In the genomic region with DNA sequence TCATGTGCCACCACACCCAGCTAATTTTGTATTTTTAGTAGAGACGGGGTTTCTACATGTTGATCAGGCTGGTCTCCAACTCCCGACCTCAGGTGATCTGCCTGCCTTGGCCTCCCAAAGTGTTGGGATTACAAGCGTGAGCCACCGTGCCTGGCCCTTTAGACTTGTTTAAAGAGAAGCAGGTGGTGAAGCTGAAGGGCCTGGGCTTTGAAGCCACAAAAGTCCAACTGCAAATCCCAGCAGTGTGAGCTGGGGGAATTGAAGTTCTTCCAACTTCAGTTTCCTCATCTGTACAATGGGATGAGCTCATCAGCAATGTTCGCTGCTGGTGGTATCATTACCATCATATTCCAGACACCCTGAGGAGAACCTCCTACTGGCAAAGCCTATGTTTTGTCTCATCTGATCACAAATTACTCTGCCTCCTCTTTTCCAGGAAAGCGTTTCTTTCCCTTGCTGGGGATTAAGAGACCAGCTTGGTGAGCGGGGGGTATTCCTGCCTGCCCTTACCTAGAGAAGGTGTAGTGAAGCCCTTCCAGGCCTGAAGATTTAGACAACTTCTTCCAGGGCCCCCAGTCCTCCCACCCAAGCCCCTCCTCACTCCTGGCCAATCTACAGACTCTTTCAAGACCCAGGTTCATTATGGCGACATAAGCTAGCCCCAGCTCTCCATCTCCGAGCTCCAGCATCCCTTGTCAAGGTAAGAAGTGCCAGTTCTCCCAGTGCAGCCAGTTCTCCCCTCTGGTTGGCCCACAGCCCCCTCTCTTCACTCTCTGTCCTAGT, we compare ENCODE assay signal across 20 cellular contexts. TPM values are rescaled to one million over a fixed set of nuclear protein-coding genes. Genes with fewer than 3 reads are reported as not detected.
A peak's percentile ranks its signal among the peaks of the same experiment; 100 is the strongest.
DNase-seq lines count a peak whose midpoint lies in the region; ATAC-seq and TF ChIP-seq lines count a peak whose summit lies in the region.
"Had no signal": no experiment of that assay in that cellular context is flagged by ENCODE, and none has a peak within 500 bp of the region (broad histone marks: within the 10 kb centered on the region; RNA-seq: fewer than 3 reads in every experiment).

No MANE protein-coding gene starts in this region.

- no peak overlapping the region for H2AFZ ChIP-seq in PC-9

- H3K27me3 ChIP-seq in PC-9 (ENCODE audit: insufficient read depth, low read depth) (no peaks in the 10 kb centered on the region), psoas muscle (ENCODE audit: insufficient read depth in 3 of 3, low read length in 2 of 3) (no peaks in the 10 kb centered on the region)

- H3K9me2 ChIP-seq in PC-9 (ENCODE audit: insufficient read depth) = no peaks in the 10 kb centered on the region

- ATAC-seq in psoas muscle (no peak), GM21786 (IDR thresholded peaks at IDR 0.05; ENCODE audit: unreplicated experiment) (no peak), HG03354 (IDR thresholded peaks at IDR 0.05; ENCODE audit: poor library complexity, severe bottlenecking, unreplicated experiment) (no peak)
- ATAC-seq: activated CD8-positive, alpha-beta T cell treated with anti-CD3 and anti-CD28 coated beads, Interleukin-2, amount 10 ng/mL, durations not matched to agents 7 days and 5 days; CD8-positive, alpha-beta T cell had no signal

- no peak overlapping the region for H3K4me3 ChIP-seq in PC-9
- H3K4me3 ChIP-seq in psoas muscle = no peak overlapping the region
- H3K4me3 ChIP-seq: SK-N-MC had no signal

- H3K79me2 ChIP-seq in PC-9 (ENCODE audit: low read depth) = no peaks in the 10 kb centered on the region

- no peaks in the 10 kb centered on the region for H4K20me1 ChIP-seq in PC-9 (ENCODE audit: insufficient read depth)

- WGBS in psoas muscle, 3 donors = 54 to 70% (median 57%) methylated on average over 9 of the region's 9 CpGs

- CTCF ChIA-PET in PC-9 (lab: Charles Lee) = interaction anchor here (0.6 to 1.2 kb wide), 3 partner anchors 8 to 248 kb away, joined by 3 to 6 read pairs (median 4); no protein-coding TSS in a partner anchor

- intact Hi-C loops in PC-9 (cut with micrococcal nuclease; ENCODE audit: unreplicated experiment) (no loop called here), psoas muscle (cut with DNase I) (no loop called here)

- no TSS peak for BruUV-seq in PC-9 (replicated peaks; lab: Mats Ljungman, UMichigan)

- DNase-seq in Daoy (ENCODE audit: low read depth) (peak; percentile 76), PC-9 (peak in 1 of 2 experiments; percentile 15), ecto neural progenitor cell (ENCODE audit: low spot score) (peak; percentile 35), psoas muscle (no peak), GM03348 (ENCODE audit: low spot score) (no peak), GM10266 (ENCODE audit: extremely low spot score) (no peak)
- DNase-seq: activated CD4-positive, alpha-beta T cell treated with anti-CD3 and anti-CD28 coated beads for 1 hour; activated CD8-positive, alpha-beta T cell treated with anti-CD3 and anti-CD28 coated beads, Interleukin-2, amount 10 ng/mL, durations not matched to agents 7 days and 5 days; CD8-positive, alpha-beta T cell; effector CD4-positive, alpha-beta T cell; NCI-H1436; NCI-H446; NCI-H774; stimulated activated CD8-positive, alpha-beta memory T cell treated with anti-CD3 and anti-CD28 coated beads, Interleukin-4, amount 100 ng/mL, for 48 hours had no signal

- peak overlapping the region; percentile 53 for H3K4me2 ChIP-seq in PC-9

- peaks cover 41% of the 10 kb centered on the region for H3F3A ChIP-seq in PC-9 (ENCODE audit: insufficient read depth, low read depth)

- H3K4me1 ChIP-seq in PC-9 (replicated peaks; ENCODE audit: insufficient read depth) = peaks cover 61% of the 10 kb centered on the region
- H3K4me1 ChIP-seq in psoas muscle = peaks cover 80% of the 10 kb centered on the region

- TF ChIP-seq CTCF in PC-9 (conservative IDR thresholded peaks at IDR 0.05) (no peak), psoas muscle (IDR thresholded peaks at IDR 0.05) (no peak), GM10266 (IDR thresholded peaks at IDR 0.05; ENCODE audit: control insufficient read depth, insufficient read depth, low read depth, missing control alignments) (no peak)

- no peaks in the 10 kb centered on the region for H3K9me3 ChIP-seq in PC-9 (ENCODE audit: insufficient read depth, low read depth)
- H3K9me3 ChIP-seq in psoas muscle = no peaks in the 10 kb centered on the region
- H3K9me3 ChIP-seq: neutrophil had no signal

- POLR2A ChIA-PET in PC-9 (lab: Charles Lee; ENCODE audit: unreplicated experiment) = interaction anchor here (0.6 to 0.7 kb wide), 2 partner anchors 68 to 982 kb away, joined by 5 read pairs; no protein-coding TSS in a partner anchor

- peak overlapping the region; percentile 65 for H3K27ac ChIP-seq in PC-9
- H3K27ac ChIP-seq in psoas muscle = peak overlapping the region; percentile 95
- H3K27ac ChIP-seq: epithelial cell of prostate, neutrophil, SK-N-MC had no signal

- H3K36me3 ChIP-seq in PC-9 (ENCODE audit: low read depth) (no peaks in the 10 kb centered on the region), psoas muscle (ENCODE audit: insufficient read depth in 1 of 2, low read depth in 1 of 2) (no peaks in the 10 kb centered on the region)
- H3K36me3 ChIP-seq: neutrophil had no signal

RNA-seq across cellular contexts. Expression of a gene that starts 2.4 kb away (rescaled TPM):
- total RNA-seq in Daoy (2014; rRNA removed; shearing (Covaris generic)) = 16.5 and 22.1 TPM in 2 replicates
- total RNA-seq in PC-9 (2021) (22.4 and 28.6 TPM in 2 replicates), psoas muscle (100 to 1,000 TPM; 105 to 157 (median 137) TPM)
- polyA plus RNA-seq in psoas muscle = 100 to 1,000 TPM in 2 of 3 donors, 10 to 100 TPM in 1; 74.8 to 264 (median 151) TPM
- total RNA-seq: B cell; CD8-positive, alpha-beta T cell had no signal

RNA-seq across cellular contexts. Expression of a gene that starts 57.3 kb away (rescaled TPM):
- 22.4 and 22.7 TPM in 2 replicates for total RNA-seq in Daoy (2014; rRNA removed; shearing (Covaris generic))
- total RNA-seq in PC-9 (2021) (67.3 and 76.2 TPM in 2 replicates), psoas muscle (10 to 100 TPM; 20.1 to 26.9 (median 22.6) TPM)
- polyA plus RNA-seq in psoas muscle = 10 to 100 TPM in 1 of 3 donors, 1 to 10 TPM in 2; 6.6 to 12.1 (median 7.5) TPM

Comparison
In these comparisons a context has a peak if more than half of its experiments do, and no peak if none do; other contexts are left out.
1. DNase-seq: peak in Daoy (single experiment) and ecto neural progenitor cell (single experiment); none in psoas muscle (0 of 2), GM03348 (single experiment) and GM10266 (single experiment).